ENCODE assay signal across 18 cellular contexts in the genomic region with DNA sequence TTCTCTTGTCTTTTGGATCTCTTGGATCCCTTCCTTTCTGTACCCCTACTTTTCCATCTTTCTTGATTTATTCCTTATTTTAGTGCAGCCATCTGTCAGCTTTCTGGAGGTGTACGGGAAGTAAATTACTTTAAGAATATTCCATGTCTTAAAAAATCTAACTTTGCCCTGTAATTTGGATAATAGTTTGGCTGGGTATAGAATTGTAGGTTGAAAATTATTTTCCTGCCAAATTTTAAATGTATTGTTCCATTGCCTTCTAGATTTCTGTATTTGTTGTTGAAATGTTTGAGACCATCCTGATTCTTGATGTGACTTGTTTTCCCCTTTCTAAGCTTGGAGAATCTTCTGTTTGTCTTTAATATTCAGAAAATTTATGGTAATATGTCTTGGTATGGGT. TPM values are rescaled to one million over a fixed set of nuclear protein-coding genes. Genes with fewer than 3 reads are reported as not detected.
DNase-seq lines count a peak whose midpoint lies in the region; ATAC-seq and TF ChIP-seq lines count a peak whose summit lies in the region.
"Had no signal": no experiment of that assay in that cellular context is flagged by ENCODE, and none has a peak within 500 bp of the region (broad histone marks: within the 10 kb centered on the region; RNA-seq: fewer than 3 reads in every experiment).

No MANE protein-coding gene starts in this region.

- H3K9me3 Mint-ChIP-seq in activated T-cell treated with anti-CD3 and anti-CD28 coated beads, Interleukin-2, amount 50 U/mL, for 4 hours: peaks cover 10% of the 10 kb centered on the region
- H3K9me3 Mint-ChIP-seq in central memory CD8-positive, alpha-beta T cell: no peaks in the 10 kb centered on the region

- CTCF ChIA-PET in Panc1 (lab: Charles Lee): no interaction called here

- H3K4me2 ChIP-seq in osteoblast (ENCODE audit: insufficient read depth, low read length): no peak overlapping the region

- H3K27ac Mint-ChIP-seq in central memory CD8-positive, alpha-beta T cell (ENCODE audit: low read depth): peak overlapping the region; percentile 95

- POLR2A ChIA-PET in Panc1 (lab: Charles Lee): no interaction called here

- no peaks in the 10 kb centered on the region for H3K27me3 Mint-ChIP-seq in activated T-cell treated with anti-CD3 and anti-CD28 coated beads, Interleukin-2, amount 50 U/mL, for 4 hours (ENCODE audit: low read depth)
- no peaks in the 10 kb centered on the region for H3K27me3 Mint-ChIP-seq in central memory CD8-positive, alpha-beta T cell
- H3K27me3 Mint-ChIP-seq: stimulated activated naive B cell treated with anti-CD40 and anti-IgM and Interleukin-4, amounts not matched to agents 10 μg/mL and 1 μg/mL and 100 μg/mL, for 72 hours had no signal

- TF ChIP-seq CTCF in Panc1 (IDR thresholded peaks at IDR 0.05): no peak
- no peak for TF ChIP-seq CTCF in osteoblast (IDR thresholded peaks at IDR 0.05; ENCODE audit: extremely low read depth, low read depth, low read length)

- TSS peak; percentile 70 for BruUV-seq in Panc1 (replicated peaks; lab: Mats Ljungman, UMichigan)

- H3K4me3 Mint-ChIP-seq in activated T-cell treated with anti-CD3 and anti-CD28 coated beads, Interleukin-2, amount 50 U/mL, for 4 hours: peak overlapping the region; percentile 37
- peak overlapping the region; percentile 90 for H3K4me3 Mint-ChIP-seq in central memory CD8-positive, alpha-beta T cell
- H3K4me3 Mint-ChIP-seq: CD14-positive monocyte had no signal

- H3K27ac ChIP-seq in Panc1 (ENCODE audit: low read length) (no peak overlapping the region), osteoblast (ENCODE audit: low read depth, low read length) (no peak overlapping the region)
- H3K27ac ChIP-seq: hepatocyte, tibial nerve had no signal

- DNase-seq in activated T-cell treated with anti-CD3 and anti-CD28 coated beads, Interleukin-2, amount 50 U/mL, for 4 hours: no peak
- DNase-seq in activated T-cell treated with anti-CD3 and anti-CD28 coated beads, Interleukin-2, amount 50 U/mL, for 48 hours: no peak
- DNase-seq in Panc1 (ENCODE audit: low read depth, low spot score): no peak
- no peak for DNase-seq in central memory CD8-positive, alpha-beta T cell (ENCODE audit: low spot score in 2 of 2)
- peak; percentile 36 for DNase-seq in osteoblast (ENCODE audit: insufficient read length, low spot score, missing footprints)
- DNase-seq in activated gamma-delta T cell (lab: John Stamatoyannopoulos, UW): no peak
- DNase-seq: activated CD4-positive, alpha-beta T cell treated with anti-CD3 and anti-CD28 coated beads for 4 hours; MG63; NCI-H146; NCI-H2171 treated with DMSO at 0.1 percent for 48 hours; NCI-H748 treated with DMSO at 0.1 percent for 48 hours; retina; stimulated activated naive B cell treated with anti-CD40 and anti-IgM and Interleukin-4, amounts not matched to agents 10 μg/mL and 1 μg/mL and 100 μg/mL, for 72 hours had no signal

- no peak overlapping the region for H2AFZ ChIP-seq in osteoblast (ENCODE audit: low read length)
- H2AFZ ChIP-seq: hepatocyte had no signal

- peaks cover 14% of the 10 kb centered on the region for H3K36me3 Mint-ChIP-seq in activated T-cell treated with anti-CD3 and anti-CD28 coated beads, Interleukin-2, amount 50 U/mL, for 4 hours (ENCODE audit: insufficient read depth)
- peaks cover 10% of the 10 kb centered on the region for H3K36me3 Mint-ChIP-seq in central memory CD8-positive, alpha-beta T cell (ENCODE audit: insufficient read depth)

- H3K36me3 ChIP-seq in Panc1 (ENCODE audit: control insufficient read depth, insufficient read depth, low read length) (no peaks in the 10 kb centered on the region; the same call in none of the 2 replicates), osteoblast (ENCODE audit: insufficient read depth, low read length) (peaks cover 4% of the 10 kb centered on the region)

- intact Hi-C loops in Panc1 (cut with micrococcal nuclease; ENCODE audit: unreplicated experiment): no loop called here

- in situ Hi-C loops in Panc1 (cut with HindIII; ENCODE audit: low pct_unique_long_range_greater_than_20kb, low sequenced_read_pairs): no loop called here

- H3K4me1 ChIP-seq in Panc1 (ENCODE audit: control insufficient read depth, insufficient read depth, low read length) (peaks cover 6% of the 10 kb centered on the region; the same call in 1 of the 2 replicates), osteoblast (ENCODE audit: insufficient read depth, low read length) (peaks cover 12% of the 10 kb centered on the region)

- ATAC-seq in activated T-cell treated with anti-CD3 and anti-CD28 coated beads, Interleukin-2, amount 50 U/mL, for 4 hours: no peak
- ATAC-seq in Panc1 (no peak), GM19397 (IDR thresholded peaks at IDR 0.05; ENCODE audit: unreplicated experiment) (no peak), GM21737 (IDR thresholded peaks at IDR 0.05; ENCODE audit: unreplicated experiment) (no peak)
- ATAC-seq in central memory CD8-positive, alpha-beta T cell (replicated peaks; ENCODE audit: extremely low read depth, poor library complexity, severe bottlenecking): no peak
- ATAC-seq: stimulated activated naive B cell treated with anti-CD40 and anti-IgM and Interleukin-4, amounts not matched to agents 10 μg/mL and 1 μg/mL and 100 μg/mL, for 72 hours had no signal

- H3K4me3 ChIP-seq in Panc1 (ENCODE audit: low read depth in 2 of 2, low read length in 2 of 2) (no peak overlapping the region), osteoblast (ENCODE audit: insufficient read depth, low read length) (no peak overlapping the region)
- H3K4me3 ChIP-seq: hepatocyte, MG63, tibial nerve had no signal

- H3K9me3 ChIP-seq in Panc1 (ENCODE audit: control insufficient read depth, insufficient read depth, low read depth, low read length) (0 out of 2 replicates have a peak, but pooled peaks cover 5% of the 10 kb centered on the region), osteoblast (ENCODE audit: low read depth, low read length) (peaks cover 2% of the 10 kb centered on the region)
- H3K9me3 ChIP-seq: MG63 had no signal

- H3K79me2 ChIP-seq in osteoblast (ENCODE audit: insufficient read depth, low read length): peaks cover 62% of the 10 kb centered on the region

- peaks cover 5% of the 10 kb centered on the region for H4K20me1 ChIP-seq in osteoblast (ENCODE audit: insufficient read depth, low read length)

- H3K27me3 ChIP-seq in Panc1 (ENCODE audit: control insufficient read depth, insufficient read depth, low read length) (no peaks in the 10 kb centered on the region), osteoblast (ENCODE audit: insufficient read depth, low read length) (no peaks in the 10 kb centered on the region)
- H3K27me3 ChIP-seq: hepatocyte, MG63, tibial nerve had no signal

- H3K4me1 Mint-ChIP-seq in activated T-cell treated with anti-CD3 and anti-CD28 coated beads, Interleukin-2, amount 50 U/mL, for 4 hours (ENCODE audit: low read depth): peaks cover 45% of the 10 kb centered on the region
- H3K4me1 Mint-ChIP-seq in central memory CD8-positive, alpha-beta T cell: peaks cover 53% of the 10 kb centered on the region

RNA-seq across cellular contexts. Expression of gene DDX19B, which starts 2.1 kb away (rescaled TPM):
- total RNA-seq in activated T-cell treated with anti-CD3 and anti-CD28 coated beads, Interleukin-2, amount 50 U/mL, for 4 hours: 10 to 100 TPM; 19.7 to 24.4 (median 21.8) TPM
- total RNA-seq in Panc1 (2021; ENCODE audit: unreplicated experiment) (24.4 TPM), osteoblast (30.6 and 42.7 TPM in 2 replicates)
- 28.8 TPM for polyA plus RNA-seq in Panc1 (2012; ENCODE audit: insufficient read length)

RNA-seq across cellular contexts. Expression of gene AARS1, which starts 11.8 kb away (rescaled TPM):
- 100 to 1,000 TPM; 130 to 168 (median 139) TPM for total RNA-seq in activated T-cell treated with anti-CD3 and anti-CD28 coated beads, Interleukin-2, amount 50 U/mL, for 4 hours
- 115 TPM for total RNA-seq in Panc1 (2021; ENCODE audit: unreplicated experiment)
- polyA plus RNA-seq in Panc1 (2012; ENCODE audit: insufficient read length): 177 TPM
- total RNA-seq in osteoblast: 197 and 213 TPM in 2 replicates

RNA-seq across cellular contexts. Expression of gene DDX19A, which starts 45.6 kb away (rescaled TPM):
- total RNA-seq in activated T-cell treated with anti-CD3 and anti-CD28 coated beads, Interleukin-2, amount 50 U/mL, for 4 hours: 10 to 100 TPM; 77.5 to 86.6 (median 78.7) TPM
- total RNA-seq in Panc1 (2021; ENCODE audit: unreplicated experiment): 22.9 TPM
- 15.8 TPM for polyA plus RNA-seq in Panc1 (2012; ENCODE audit: insufficient read length)
- 35.4 and 43.1 TPM in 2 replicates for total RNA-seq in osteoblast

RNA-seq across cellular contexts. Expression of gene EXOSC6, which starts 49.4 kb away (rescaled TPM):
- 10 to 100 TPM; 50.9 to 52.4 (median 52.2) TPM for total RNA-seq in activated T-cell treated with anti-CD3 and anti-CD28 coated beads, Interleukin-2, amount 50 U/mL, for 4 hours
- total RNA-seq in Panc1 (2021; ENCODE audit: unreplicated experiment) (19.3 TPM), osteoblast (37.7 and 47.4 TPM in 2 replicates)
- 6.7 TPM for polyA plus RNA-seq in Panc1 (2012; ENCODE audit: insufficient read length)
